ENCODE assay signal across 8 cellular contexts in the genomic region with DNA sequence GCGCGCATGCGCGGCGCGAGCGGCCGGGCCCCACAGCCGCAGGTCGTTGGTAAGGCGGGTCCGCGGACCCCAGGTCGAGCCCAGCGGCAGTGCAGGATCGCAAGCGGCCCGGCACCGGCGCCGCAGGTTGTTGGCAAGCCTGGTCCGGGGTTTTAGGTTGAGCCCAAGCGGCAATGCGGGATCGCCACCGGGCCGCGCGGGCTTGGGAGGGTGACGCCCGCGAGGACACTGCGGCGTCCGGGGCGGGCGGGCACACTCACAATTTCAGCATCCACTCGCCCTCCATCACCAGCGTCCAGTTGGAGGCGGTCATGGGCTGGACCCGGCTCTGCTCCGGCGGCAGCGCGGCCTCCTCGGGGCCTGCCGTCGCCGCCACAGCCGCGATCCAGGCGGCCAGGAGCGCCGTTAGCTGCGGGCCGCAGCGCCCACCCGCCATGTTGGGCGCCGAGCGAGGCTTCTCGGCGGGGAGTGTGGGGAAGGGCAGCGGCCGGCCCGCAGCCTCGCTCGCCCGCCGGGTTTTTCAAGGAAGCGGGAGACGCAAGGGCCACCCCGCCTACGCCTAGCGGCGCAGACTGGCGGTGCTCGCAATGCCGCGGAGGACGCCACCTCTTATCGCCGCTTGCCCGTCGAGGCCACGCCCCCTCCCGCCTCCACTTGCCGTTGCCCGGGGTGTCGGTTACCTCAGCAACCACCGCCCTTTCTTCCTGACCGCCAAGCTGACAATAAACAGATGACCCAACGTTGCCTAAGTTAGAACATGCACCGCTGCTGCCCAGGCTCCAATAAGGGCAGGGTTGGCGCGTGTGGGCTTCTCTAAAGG. TPM values are rescaled to one million over a fixed set of nuclear protein-coding genes. Genes with fewer than 3 reads are reported as not detected.
DNase-seq lines count a peak whose midpoint lies in the region; ATAC-seq and TF ChIP-seq lines count a peak whose summit lies in the region.

A gene with protein sequence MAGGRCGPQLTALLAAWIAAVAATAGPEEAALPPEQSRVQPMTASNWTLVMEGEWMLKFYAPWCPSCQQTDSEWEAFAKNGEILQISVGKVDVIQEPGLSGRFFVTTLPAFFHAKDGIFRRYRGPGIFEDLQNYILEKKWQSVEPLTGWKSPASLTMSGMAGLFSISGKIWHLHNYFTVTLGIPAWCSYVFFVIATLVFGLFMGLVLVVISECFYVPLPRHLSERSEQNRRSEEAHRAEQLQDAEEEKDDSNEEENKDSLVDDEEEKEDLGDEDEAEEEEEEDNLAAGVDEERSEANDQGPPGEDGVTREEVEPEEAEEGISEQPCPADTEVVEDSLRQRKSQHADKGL (minus strand): TSS at position 584 of the 820 bp plus-strand sequence. CDS start 148 bp downstream, at position 436.

- H3K27me3 ChIP-seq in PC-9 (ENCODE audit: insufficient read depth, low read depth) (peaks cover 5% of the 10 kb centered on the region; the same call in 1 of the 2 replicates), muscle layer of colon (ENCODE audit: control insufficient read depth in 1 of 2, insufficient read depth in 2 of 2, low read length in 2 of 2) (no peaks in the 10 kb centered on the region)

- H3K36me3 Mint-ChIP-seq in IgD-negative memory B cell = peaks cover 2% of the 10 kb centered on the region
- H3K36me3 Mint-ChIP-seq in activated T-cell treated with anti-CD3 and anti-CD28 coated beads, Interleukin-2, amount 50 U/mL, for 24 hours (ENCODE audit: low read depth) = peaks cover 2% of the 10 kb centered on the region

- peak; percentile 95 for DNase-seq in DMS153 treated with DMSO at 0.1 percent for 48 hours (lab: John Stamatoyannopoulos, UW; ENCODE audit: unreplicated experiment)
- DNase-seq in PC-9 = peak; percentile 85 to 92
- DNase-seq in activated T-cell treated with anti-CD3 and anti-CD28 coated beads, Interleukin-2, amount 50 U/mL, for 24 hours = peak; percentile 92
- DNase-seq in erythroblast (lab: John Stamatoyannopoulos, UW) = peak; percentile 98
- peak; percentile 87 for DNase-seq in stimulated activated CD8-positive, alpha-beta memory T cell treated with anti-CD3 and anti-CD28 coated beads, Interleukin-7, amount 100 ng/mL, for 24 hours (ENCODE audit: low read depth)

- H3K9me3 Mint-ChIP-seq in IgD-negative memory B cell = no peaks in the 10 kb centered on the region
- H3K9me3 Mint-ChIP-seq in activated T-cell treated with anti-CD3 and anti-CD28 coated beads, Interleukin-2, amount 50 U/mL, for 24 hours = no peaks in the 10 kb centered on the region

- CTCF ChIA-PET in PC-9 (lab: Charles Lee) = no interaction called here

- H3K27ac Mint-ChIP-seq in IgD-negative memory B cell = peak within 1 kb of the TSS; percentile 75 to 91 (median 81)
- peak within 1 kb of the TSS; percentile 88 for H3K27ac Mint-ChIP-seq in activated T-cell treated with anti-CD3 and anti-CD28 coated beads, Interleukin-2, amount 50 U/mL, for 24 hours

- H3K4me1 Mint-ChIP-seq in IgD-negative memory B cell = peaks cover 5 to 25% (median 11%) of the 10 kb centered on the region in 3 donors
- H3K4me1 Mint-ChIP-seq in activated T-cell treated with anti-CD3 and anti-CD28 coated beads, Interleukin-2, amount 50 U/mL, for 24 hours (ENCODE audit: low read depth) = peaks cover 34% of the 10 kb centered on the region

- H3K9ac ChIP-seq in muscle layer of colon (ENCODE audit: low read length) = peak within 1 kb of the TSS; percentile 80

- intact Hi-C loops in PC-9 (cut with micrococcal nuclease; ENCODE audit: unreplicated experiment) = no loop called here

- peak; percentile 86 for ATAC-seq in GM21529 (IDR thresholded peaks at IDR 0.05; ENCODE audit: unreplicated experiment)

- peak; percentile 97 for TF ChIP-seq POLR2A in erythroblast (IDR thresholded peaks at IDR 0.05; ENCODE audit: low read length)

- no peak; the same call in 1 of the 2 replicates for TF ChIP-seq CTCF in PC-9 (conservative IDR thresholded peaks at IDR 0.05)

- no peaks in the 10 kb centered on the region for H3K27me3 Mint-ChIP-seq in IgD-negative memory B cell
- H3K27me3 Mint-ChIP-seq in activated T-cell treated with anti-CD3 and anti-CD28 coated beads, Interleukin-2, amount 50 U/mL, for 24 hours = no peaks in the 10 kb centered on the region

- peak within 1 kb of the TSS; percentile 87 for H2AFZ ChIP-seq in PC-9

- no peaks in the 10 kb centered on the region for H3K36me3 ChIP-seq in PC-9 (ENCODE audit: low read depth)
- no peaks in the 10 kb centered on the region for H3K36me3 ChIP-seq in muscle layer of colon (ENCODE audit: insufficient read depth, low read length)

- H3K9me3 ChIP-seq in PC-9 (ENCODE audit: insufficient read depth, low read depth) = no peaks in the 10 kb centered on the region
- H3K9me3 ChIP-seq in muscle layer of colon (ENCODE audit: low read length) = no peaks in the 10 kb centered on the region

- 0 out of 2 replicates have a peak within 1 kb of the TSS, but pooled peaks have one; percentile 5 for H3K27ac ChIP-seq in PC-9
- peak within 1 kb of the TSS; percentile 87 for H3K27ac ChIP-seq in muscle layer of colon (ENCODE audit: low read depth, low read length)

- H3K9me2 ChIP-seq in PC-9 (ENCODE audit: insufficient read depth) = no peaks in the 10 kb centered on the region

- H3K4me1 ChIP-seq in PC-9 (replicated peaks; ENCODE audit: insufficient read depth) = peaks cover 24% of the 10 kb centered on the region
- peaks cover 41% of the 10 kb centered on the region for H3K4me1 ChIP-seq in muscle layer of colon (ENCODE audit: insufficient read depth, low read length)

- no peaks in the 10 kb centered on the region for H4K20me1 ChIP-seq in PC-9 (ENCODE audit: insufficient read depth)

- H3F3A ChIP-seq in PC-9 (ENCODE audit: insufficient read depth, low read depth) = peaks cover 15% of the 10 kb centered on the region; the same call in 1 of the 2 replicates

- TSS peak; percentile 60 for BruUV-seq in PC-9 (replicated peaks; lab: Mats Ljungman, UMichigan)

- H3K4me3 ChIP-seq in PC-9 (peak within 1 kb of the TSS; percentile 72), muscle layer of colon (ENCODE audit: low read depth in 1 of 2, low read length in 2 of 2) (peak within 1 kb of the TSS; percentile 88 to 94)

- POLR2A ChIA-PET in PC-9 (lab: Charles Lee; ENCODE audit: unreplicated experiment) = no interaction called here

- peak within 1 kb of the TSS in 3 of 4 donors; percentile 89 to 95 (median 91) for H3K4me3 Mint-ChIP-seq in IgD-negative memory B cell
- peak within 1 kb of the TSS; percentile 84 for H3K4me3 Mint-ChIP-seq in activated T-cell treated with anti-CD3 and anti-CD28 coated beads, Interleukin-2, amount 50 U/mL, for 24 hours

- H3K4me2 ChIP-seq in PC-9 = peak within 1 kb of the TSS; percentile 85

- no peaks in the 10 kb centered on the region for H3K79me2 ChIP-seq in PC-9 (ENCODE audit: low read depth)

RNA-seq across cellular contexts. Expression of the gene that starts here (rescaled TPM):
- polyA plus RNA-seq in IgD-negative memory B cell = 63.2 TPM
- 7.5 and 9.2 TPM in 2 replicates for total RNA-seq in PC-9 (2021)

Comparison
In these comparisons a context has a peak if more than half of its experiments do, and no peak if none do; other contexts are left out.
1. Peak in every context shown above with its lines: DNase-seq, ATAC-seq, H3K4me3 ChIP-seq and H3K27ac ChIP-seq.